Comparison of ENCODE assay signal across 17 cellular contexts in genomic region chr5:26889810-26890209, GRCh38.
DNase-seq lines count a peak whose midpoint lies in the region; ATAC-seq, FAIRE-seq and TF ChIP-seq lines count a peak whose summit lies in the region.
"Had no signal": no experiment of that assay in that cellular context is flagged by ENCODE, and none has a peak within 500 bp of the region (broad histone marks: within the 10 kb centered on the region; RNA-seq: fewer than 3 reads in every experiment).

No MANE protein-coding gene starts in this region.

- intact Hi-C loops in ovary (cut with DNase I) (no loop called here), HepG2 (cut with micrococcal nuclease; ENCODE audit: unreplicated experiment) (no loop called here)

- CTCF ChIA-PET in HepG2 (lab: Yijun Ruan, JAX; ENCODE audit: low intra/inter-chr PET ratio, low total read pairs) = no interaction called here

- no peaks in the 10 kb centered on the region for H4K20me1 ChIP-seq in HepG2 (ENCODE audit: insufficient read depth, low read length)

- 52 to 63% (median 54%) methylated on average over 3 of the region's 3 CpGs for WGBS in ovary, 3 donors
- 2% methylated on average over 3 of the region's 3 CpGs for WGBS in HepG2 (ENCODE audit: low lambda C conversion rate)

- no TSS peak for BruUV-seq in HepG2 (replicated peaks; lab: Mats Ljungman, UMichigan)

- TF ChIP-seq POLR2A in ovary (IDR thresholded peaks at IDR 0.05) (no peak), HepG2 (IDR thresholded peaks at IDR 0.05; ENCODE audit: insufficient read depth in 1 of 2, low read depth in 2 of 2, low read length in 2 of 2) (no peak)

- FAIRE-seq in HepG2 (lab: Jason Lieb, UNC) = no peak
- FAIRE-seq: H54 had no signal

- H3K27me3 ChIP-seq in ovary (no peaks in the 10 kb centered on the region), HepG2 (ENCODE audit: control insufficient read depth in 1 of 2, insufficient read depth in 2 of 2, low read length in 2 of 2) (no peaks in the 10 kb centered on the region)
- H3K27me3 ChIP-seq: ascending aorta had no signal

- no peaks in the 10 kb centered on the region for H3K79me2 ChIP-seq in HepG2 (ENCODE audit: insufficient read depth, low read length)

- no peaks in the 10 kb centered on the region for H3K4me1 ChIP-seq in ovary (ENCODE audit: insufficient read depth)
- H3K4me1 ChIP-seq in HepG2 (ENCODE audit: insufficient read depth, low read length) = no peaks in the 10 kb centered on the region
- H3K4me1 ChIP-seq: ascending aorta had no signal

- TF ChIP-seq RAD21 in HepG2 (CRISPR knock-in tag; IDR thresholded peaks at IDR 0.05) = no peak

- POLR2A ChIA-PET in HepG2 (lab: Yijun Ruan, JAX) = no interaction called here

- ATAC-seq in GM21367 (IDR thresholded peaks at IDR 0.05; ENCODE audit: unreplicated experiment) = no peak
- no peak for ATAC-seq in HepG2
- ATAC-seq: Panc1; stimulated activated effector memory CD8-positive, alpha-beta T cell treated with anti-CD3 and anti-CD28 coated beads, Interleukin-12 subunit alpha, Interleukin-12 subunit beta, amount 100 ng/mL, for 72 hours had no signal

- H3K9me3 ChIP-seq in ovary (no peaks in the 10 kb centered on the region), HepG2 (ENCODE audit: low read length) (no peaks in the 10 kb centered on the region)
- H3K9me3 ChIP-seq: ascending aorta had no signal

- H3K4me3 ChIP-seq in ovary (no peak overlapping the region), HepG2 (replicated peaks in 1 of 3; ENCODE audit: insufficient read depth in 1 of 3, low read depth in 2 of 3, low read length in 3 of 3) (no peak overlapping the region)
- H3K4me3 ChIP-seq: ascending aorta had no signal

- no peak for TF ChIP-seq EP300 in ovary (IDR thresholded peaks at IDR 0.05)
- TF ChIP-seq EP300 in HepG2 (IDR thresholded peaks at IDR 0.05; ENCODE audit: low read depth in 2 of 2, low read length in 2 of 2) = no peak
- TF ChIP-seq EP300 in HepG2 (CRISPR knock-in tag; IDR thresholded peaks at IDR 0.05; ENCODE audit: borderline replicate concordance) = no peak

- TF ChIP-seq CTCF in ovary (IDR thresholded peaks at IDR 0.05) (no peak), HepG2 (CRISPR knock-in tag; IDR thresholded peaks at IDR 0.05) (no peak)

- H3K36me3 ChIP-seq in ovary (no peaks in the 10 kb centered on the region), HepG2 (replicated peaks in 1 of 2; ENCODE audit: control insufficient read depth in 1 of 2, insufficient read depth in 2 of 2, low read length in 2 of 2) (no peaks in the 10 kb centered on the region)
- H3K36me3 ChIP-seq: ascending aorta had no signal

- H3K4me2 ChIP-seq in HepG2 (ENCODE audit: low read depth, low read length) = no peak overlapping the region

- no peak overlapping the region for H3K9ac ChIP-seq in HepG2 (ENCODE audit: insufficient read depth, low read depth, low read length)

- H3K27ac ChIP-seq in ovary (no peak overlapping the region), HepG2 (ENCODE audit: extremely low read length, insufficient read depth, low read length) (no peak overlapping the region)
- H3K27ac ChIP-seq: ascending aorta had no signal

- in situ Hi-C loops in HepG2 (cut with HindIII; ENCODE audit: extremely low pct_ligation_motif_present, low pct_unique_long_range_greater_than_20kb) = no loop called here

- DNase-seq in DMS79 treated with DMSO at 0.1 percent for 48 hours (lab: John Stamatoyannopoulos, UW) = peak; percentile 86
- DNase-seq in NCI-H1105 treated with DMSO at 0.1 percent for 48 hours (lab: John Stamatoyannopoulos, UW) = peak; percentile 83
- peak; percentile 52 for DNase-seq in NCI-H2196 treated with DMSO at 0.1 percent for 48 hours (lab: John Stamatoyannopoulos, UW; ENCODE audit: unreplicated experiment)
- peak; percentile 6 for DNase-seq in amniotic epithelial cell (ENCODE audit: low read depth)
- no peak for DNase-seq in ovary
- no peak for DNase-seq in HepG2 (ENCODE audit: low spot score)
- no peak for DNase-seq in C1 segment of cervical spinal cord (lab: John Stamatoyannopoulos, UW)
- DNase-seq: activated CD4-positive, alpha-beta T cell treated with anti-CD3 and anti-CD28 coated beads for 48 hours; activated naive CD4-positive, alpha-beta T cell; NCI-H226; retina; stimulated activated CD4-positive, alpha-beta T cell treated with anti-CD3 and anti-CD28 coated beads, Interleukin-12 subunit alpha, Interleukin-12 subunit beta, amount 100 ng/mL, for 4 hours had no signal

- H2AFZ ChIP-seq in HepG2 (ENCODE audit: low read length) = no peak overlapping the region

TF ChIP-seq in HepG2, 621 proteins besides CTCF, POLR2A, EP300 and RAD21 (continues in another document):
- TF ChIP-seq SIX4 (CRISPR knock-in tag; IDR thresholded peaks at IDR 0.05) (no peak), RCOR2 (CRISPR knock-in tag; IDR thresholded peaks at IDR 0.05) (no peak), SAP130 (CRISPR knock-in tag; IDR thresholded peaks at IDR 0.05; ENCODE audit: low read depth) (no peak), ZKSCAN1 (IDR thresholded peaks at IDR 0.05; ENCODE audit: low read length) (no peak), CREM (IDR thresholded peaks at IDR 0.05) (no peak), CREM (CRISPR knock-in tag; IDR thresholded peaks at IDR 0.05) (no peak), EZH2 (conservative IDR thresholded peaks at IDR 0.05; ENCODE audit: low read depth, low read length) (no peak), TEAD2 (CRISPR knock-in tag; IDR thresholded peaks at IDR 0.05) (no peak), ZBTB7B (CRISPR knock-in tag; IDR thresholded peaks at IDR 0.05) (no peak), SP2 (CRISPR knock-in tag; IDR thresholded peaks at IDR 0.05) (no peak), HMGA1 (CRISPR knock-in tag; conservative IDR thresholded peaks at IDR 0.05) (no peak), ZNF564 (CRISPR knock-in tag; IDR thresholded peaks at IDR 0.05) (no peak), SNAPC4 (CRISPR knock-in tag; IDR thresholded peaks at IDR 0.05) (no peak), ZNF230 (CRISPR knock-in tag; IDR thresholded peaks at IDR 0.05) (no peak), CBFB (CRISPR knock-in tag; IDR thresholded peaks at IDR 0.05) (no peak), ZNF773 (CRISPR knock-in tag; IDR thresholded peaks at IDR 0.05; ENCODE audit: borderline replicate concordance) (no peak), MTA3 (CRISPR knock-in tag; IDR thresholded peaks at IDR 0.05) (no peak)
- TF ChIP-seq, protein P1, sequence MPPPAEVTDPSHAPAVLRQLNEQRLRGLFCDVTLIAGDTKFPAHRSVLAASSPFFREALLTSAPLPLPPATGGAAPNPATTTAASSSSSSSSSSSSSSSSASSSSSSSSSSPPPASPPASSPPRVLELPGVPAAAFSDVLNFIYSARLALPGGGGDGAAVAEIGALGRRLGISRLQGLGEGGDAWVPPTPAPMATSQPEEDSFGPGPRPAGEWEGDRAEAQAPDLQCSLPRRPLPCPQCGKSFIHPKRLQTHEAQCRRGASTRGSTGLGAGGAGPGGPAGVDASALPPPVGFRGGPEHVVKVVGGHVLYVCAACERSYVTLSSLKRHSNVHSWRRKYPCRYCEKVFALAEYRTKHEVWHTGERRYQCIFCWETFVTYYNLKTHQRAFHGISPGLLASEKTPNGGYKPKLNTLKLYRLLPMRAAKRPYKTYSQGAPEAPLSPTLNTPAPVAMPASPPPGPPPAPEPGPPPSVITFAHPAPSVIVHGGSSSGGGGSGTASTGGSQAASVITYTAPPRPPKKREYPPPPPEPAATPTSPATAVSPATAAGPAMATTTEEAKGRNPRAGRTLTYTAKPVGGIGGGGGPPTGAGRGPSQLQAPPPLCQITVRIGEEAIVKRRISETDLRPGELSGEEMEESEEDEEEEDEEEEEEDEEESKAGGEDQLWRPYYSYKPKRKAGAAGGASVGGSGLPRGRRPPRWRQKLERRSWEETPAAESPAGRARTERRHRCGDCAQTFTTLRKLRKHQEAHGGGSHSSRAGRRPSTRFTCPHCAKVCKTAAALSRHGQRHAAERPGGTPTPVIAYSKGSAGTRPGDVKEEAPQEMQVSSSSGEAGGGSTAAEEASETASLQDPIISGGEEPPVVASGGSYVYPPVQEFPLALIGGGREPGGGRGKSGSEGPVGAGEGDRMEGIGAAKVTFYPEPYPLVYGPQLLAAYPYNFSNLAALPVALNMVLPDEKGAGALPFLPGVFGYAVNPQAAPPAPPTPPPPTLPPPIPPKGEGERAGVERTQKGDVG (CRISPR knock-in tag; IDR thresholded peaks at IDR 0.05; ENCODE audit: borderline replicate concordance) = no peak

Comparison
In these comparisons a context has a peak if more than half of its experiments do, and no peak if none do; other contexts are left out.
1. DNase-seq: peak in DMS79 treated with DMSO at 0.1 percent for 48 hours (single experiment), NCI-H1105 treated with DMSO at 0.1 percent for 48 hours (single experiment), NCI-H2196 treated with DMSO at 0.1 percent for 48 hours (single experiment) and amniotic epithelial cell (single experiment); none in ovary (0 of 5), HepG2 (single experiment) and C1 segment of cervical spinal cord (0 of 14).